In genomic region chr17:59439261-59439660, GRCh38 we compare ENCODE assay signal across 12 cellular contexts.
DNase-seq lines count a peak whose midpoint lies in the region; ATAC-seq and TF ChIP-seq lines count a peak whose summit lies in the region.
"Had no signal": no experiment of that assay in that cellular context is flagged by ENCODE, and none has a peak within 500 bp of the region (broad histone marks: within the 10 kb centered on the region; RNA-seq: fewer than 3 reads in every experiment).

No MANE protein-coding gene starts in this region.

- 91 to 94% methylated on average over 3 of the region's 4 CpGs for WGBS in endodermal cell (ENCODE audit: insufficient coverage in 1 of 2, insufficient read length in 1 of 2), 2 experiments

- peaks cover 3% of the 10 kb centered on the region for H3K27me3 Mint-ChIP-seq in activated CD4-positive, alpha-beta T cell treated with anti-CD3 and anti-CD28 coated beads for 36 hours
- peaks cover under 1% of the 10 kb centered on the region for H3K27me3 Mint-ChIP-seq in activated CD4-positive, alpha-beta T cell treated with anti-CD3 and anti-CD28 coated beads, Interleukin-2, amount 10 ng/mL, durations not matched to agents 7 days and 5 days
- peaks cover 8% of the 10 kb centered on the region for H3K27me3 Mint-ChIP-seq in endodermal cell (ENCODE audit: insufficient read depth)
- H3K27me3 Mint-ChIP-seq in CD8-positive, alpha-beta memory T cell, result peaks cover 0 to 11% of the 10 kb centered on the region in 2 donors
- H3K27me3 Mint-ChIP-seq: naive thymus-derived CD8-positive, alpha-beta T cell had no signal

- H3K9ac ChIP-seq in OCI-LY3 (ENCODE audit: low read length), result no peak overlapping the region
- no peak overlapping the region for H3K9ac ChIP-seq in endodermal cell (ENCODE audit: extremely low read depth, low read length, poor library complexity, severe bottlenecking)

- H3K36me3 ChIP-seq in OCI-LY3 (replicated peaks; ENCODE audit: low read depth, low read length), result no peaks in the 10 kb centered on the region
- no peaks in the 10 kb centered on the region for H3K36me3 ChIP-seq in endodermal cell (ENCODE audit: control insufficient read depth, insufficient read depth, low read length)
- no peaks in the 10 kb centered on the region for H3K36me3 ChIP-seq in gastrocnemius medialis
- no peaks in the 10 kb centered on the region for H3K36me3 ChIP-seq in CD8-positive, alpha-beta memory T cell (ENCODE audit: insufficient read depth, low read length)

- H3K79me2 ChIP-seq in OCI-LY3 (ENCODE audit: low read length), result no peaks in the 10 kb centered on the region

- no peak for TF ChIP-seq POLR2A in gastrocnemius medialis (IDR thresholded peaks at IDR 0.05)

- peak; percentile 29 for DNase-seq in activated CD4-positive, alpha-beta T cell treated with anti-CD3 and anti-CD28 coated beads for 36 hours
- DNase-seq in activated CD4-positive, alpha-beta T cell treated with anti-CD3 and anti-CD28 coated beads, Interleukin-2, amount 10 ng/mL, durations not matched to agents 7 days and 5 days, result no peak
- DNase-seq in endodermal cell (peak; percentile 71), gastrocnemius medialis (no peak)
- DNase-seq in CD8-positive, alpha-beta memory T cell, result no peak
- DNase-seq in activated naive CD4-positive, alpha-beta T cell treated with anti-CD3 and anti-CD28 coated beads, Interleukin-2, amount 50 U/mL, for 16 hours, result no peak
- DNase-seq: DMS153; naive thymus-derived CD8-positive, alpha-beta T cell; NCI-H1694 treated with DMSO at 0.1 percent for 48 hours; OCI-M1 had no signal

- in situ Hi-C loops in gastrocnemius medialis (cut with MboI; ENCODE audit: low sequenced_read_pairs in 4 of 4), result loop anchor here in 2 of 4 donors (5.0 kb wide), 1 partner anchor 127 kb away; no protein-coding TSS in a partner anchor

- no peak overlapping the region for H2AFZ ChIP-seq in OCI-LY3 (ENCODE audit: low read depth, low read length)

- H3K9me3 Mint-ChIP-seq in activated CD4-positive, alpha-beta T cell treated with anti-CD3 and anti-CD28 coated beads for 36 hours (ENCODE audit: low read depth), result no peaks in the 10 kb centered on the region
- no peaks in the 10 kb centered on the region for H3K9me3 Mint-ChIP-seq in activated CD4-positive, alpha-beta T cell treated with anti-CD3 and anti-CD28 coated beads, Interleukin-2, amount 10 ng/mL, durations not matched to agents 7 days and 5 days
- no peaks in the 10 kb centered on the region for H3K9me3 Mint-ChIP-seq in endodermal cell
- H3K9me3 Mint-ChIP-seq in CD8-positive, alpha-beta memory T cell, result no peaks in the 10 kb centered on the region
- H3K9me3 Mint-ChIP-seq: naive thymus-derived CD8-positive, alpha-beta T cell had no signal

- CTCF ChIA-PET in activated CD4-positive, alpha-beta T cell treated with anti-CD3 and anti-CD28 coated beads for 36 hours (lab: Charles Lee), result interaction anchor here (1.0 to 8.4 kb wide), 12 partner anchors 9 to 124 kb away, joined by 3 to 191 read pairs (median 6); no protein-coding TSS in a partner anchor
- CTCF ChIA-PET in activated CD4-positive, alpha-beta T cell treated with anti-CD3 and anti-CD28 coated beads, Interleukin-2, amount 10 ng/mL, durations not matched to agents 7 days and 5 days (lab: Charles Lee), result interaction anchor here (0.7 to 6.3 kb wide), 10 partner anchors 10 to 348 kb away, joined by 3 to 59 read pairs (median 8); partner anchors contain the start of gene YPEL2
- CTCF ChIA-PET in CD8-positive, alpha-beta memory T cell (lab: Charles Lee), result interaction anchor here (0.7 to 11.9 kb wide), 7 partner anchors 12 to 324 kb away, joined by 3 to 175 read pairs (median 3); partner anchors contain the start of gene YPEL2

- POLR2A ChIA-PET in activated CD4-positive, alpha-beta T cell treated with anti-CD3 and anti-CD28 coated beads for 36 hours (lab: Charles Lee), result no interaction called here
- POLR2A ChIA-PET in activated CD4-positive, alpha-beta T cell treated with anti-CD3 and anti-CD28 coated beads, Interleukin-2, amount 10 ng/mL, durations not matched to agents 7 days and 5 days (lab: Charles Lee), result interaction anchor here (0.6 to 1.2 kb wide), 2 partner anchors 109 to 133 kb away, joined by 3 to 4 read pairs; no protein-coding TSS in a partner anchor
- POLR2A ChIA-PET in CD8-positive, alpha-beta memory T cell (lab: Charles Lee), result no interaction called here

- peak overlapping the region; percentile 82 for H3K27ac Mint-ChIP-seq in activated CD4-positive, alpha-beta T cell treated with anti-CD3 and anti-CD28 coated beads for 36 hours
- H3K27ac Mint-ChIP-seq in activated CD4-positive, alpha-beta T cell treated with anti-CD3 and anti-CD28 coated beads, Interleukin-2, amount 10 ng/mL, durations not matched to agents 7 days and 5 days, result no peak overlapping the region
- H3K27ac Mint-ChIP-seq in endodermal cell, result no peak overlapping the region
- H3K27ac Mint-ChIP-seq in CD8-positive, alpha-beta memory T cell, result no peak overlapping the region

- peaks cover 69% of the 10 kb centered on the region for H3K4me1 Mint-ChIP-seq in activated CD4-positive, alpha-beta T cell treated with anti-CD3 and anti-CD28 coated beads for 36 hours
- H3K4me1 Mint-ChIP-seq in activated CD4-positive, alpha-beta T cell treated with anti-CD3 and anti-CD28 coated beads, Interleukin-2, amount 10 ng/mL, durations not matched to agents 7 days and 5 days, result peaks cover 60% of the 10 kb centered on the region
- peaks cover 35% of the 10 kb centered on the region for H3K4me1 Mint-ChIP-seq in endodermal cell
- H3K4me1 Mint-ChIP-seq in CD8-positive, alpha-beta memory T cell, result peaks cover 5 to 20% (median 17%) of the 10 kb centered on the region in 3 donors

- H3K4me3 Mint-ChIP-seq in activated CD4-positive, alpha-beta T cell treated with anti-CD3 and anti-CD28 coated beads for 36 hours, result no peak overlapping the region
- H3K4me3 Mint-ChIP-seq in activated CD4-positive, alpha-beta T cell treated with anti-CD3 and anti-CD28 coated beads, Interleukin-2, amount 10 ng/mL, durations not matched to agents 7 days and 5 days, result no peak overlapping the region
- H3K4me3 Mint-ChIP-seq in endodermal cell, result no peak overlapping the region
- H3K4me3 Mint-ChIP-seq in CD8-positive, alpha-beta memory T cell, result no peak overlapping the region
- H3K4me3 Mint-ChIP-seq: naive thymus-derived CD8-positive, alpha-beta T cell had no signal

- peak overlapping the region; percentile 42; the same call in 1 of the 2 replicates for H3K27ac ChIP-seq in OCI-LY3 (ENCODE audit: low read length)
- H3K27ac ChIP-seq in endodermal cell (ENCODE audit: low read depth, low read length), result no peak overlapping the region
- peak overlapping the region in 3 of 4 donors; percentile 64 to 72 (median 71) for H3K27ac ChIP-seq in gastrocnemius medialis
- no peak overlapping the region for H3K27ac ChIP-seq in CD8-positive, alpha-beta memory T cell (ENCODE audit: low read depth, low read length)

- H3K4me3 ChIP-seq in OCI-LY3 (ENCODE audit: low read length) (no peak overlapping the region; the same call in 1 of the 2 replicates), endodermal cell (ENCODE audit: low read length) (no peak overlapping the region), gastrocnemius medialis (no peak overlapping the region)
- H3K4me3 ChIP-seq in CD8-positive, alpha-beta memory T cell (ENCODE audit: low read length), result no peak overlapping the region

- TF ChIP-seq CTCF in OCI-LY3 (IDR thresholded peaks at IDR 0.05; ENCODE audit: low read depth, low read length) (no peak), endodermal cell (conservative IDR thresholded peaks at IDR 0.05) (no peak), gastrocnemius medialis (IDR thresholded peaks at IDR 0.05 in 4 of 5, conservative IDR thresholded peaks at IDR 0.05 in 1 of 5) (no peak)

- intact Hi-C loops in activated CD4-positive, alpha-beta T cell treated with anti-CD3 and anti-CD28 coated beads for 36 hours (cut with DNase I, micrococcal nuclease), result no loop called here
- intact Hi-C loops in gastrocnemius medialis (cut with DNase I; ENCODE audit: low total_unique reads), result loop anchor here (5.0 kb wide), 1 partner anchor 217 kb away; the partner anchor contains the start of gene GDPD1

- H3K4me2 ChIP-seq in OCI-LY3 (ENCODE audit: low read length), result peak overlapping the region; percentile 72

- H3K4me1 ChIP-seq in OCI-LY3 (ENCODE audit: low read length), result peaks cover 54% of the 10 kb centered on the region
- peaks cover 21% of the 10 kb centered on the region for H3K4me1 ChIP-seq in endodermal cell (ENCODE audit: control insufficient read depth, insufficient read depth, low read length)
- H3K4me1 ChIP-seq in gastrocnemius medialis, result peaks cover 22 to 43% of the 10 kb centered on the region in 2 donors
- peaks cover 19% of the 10 kb centered on the region for H3K4me1 ChIP-seq in CD8-positive, alpha-beta memory T cell (ENCODE audit: insufficient read depth, low read length)

- H3K9me3 ChIP-seq in OCI-LY3 (ENCODE audit: insufficient read depth, low read length) (no peaks in the 10 kb centered on the region), endodermal cell (ENCODE audit: control insufficient read depth, low read length) (no peaks in the 10 kb centered on the region), gastrocnemius medialis (no peaks in the 10 kb centered on the region)
- H3K9me3 ChIP-seq in CD8-positive, alpha-beta memory T cell (ENCODE audit: low read length), result no peaks in the 10 kb centered on the region

- no peaks in the 10 kb centered on the region for H4K20me1 ChIP-seq in OCI-LY3 (ENCODE audit: insufficient read depth, low read length)

- H3K36me3 Mint-ChIP-seq in activated CD4-positive, alpha-beta T cell treated with anti-CD3 and anti-CD28 coated beads for 36 hours (ENCODE audit: low read depth), result no peaks in the 10 kb centered on the region
- peaks cover 1% of the 10 kb centered on the region for H3K36me3 Mint-ChIP-seq in activated CD4-positive, alpha-beta T cell treated with anti-CD3 and anti-CD28 coated beads, Interleukin-2, amount 10 ng/mL, durations not matched to agents 7 days and 5 days (ENCODE audit: low read depth)
- H3K36me3 Mint-ChIP-seq in endodermal cell (ENCODE audit: low read depth), result no peaks in the 10 kb centered on the region
- H3K36me3 Mint-ChIP-seq in CD8-positive, alpha-beta memory T cell, result no peaks in the 10 kb centered on the region
- H3K36me3 Mint-ChIP-seq: naive thymus-derived CD8-positive, alpha-beta T cell had no signal

- H3K27me3 ChIP-seq in OCI-LY3 (ENCODE audit: low read depth, low read length), result peaks cover 9% of the 10 kb centered on the region
- H3K27me3 ChIP-seq in endodermal cell (ENCODE audit: control insufficient read depth, insufficient read depth, low read length, poor library complexity, severe bottlenecking), result no peaks in the 10 kb centered on the region
- no peaks in the 10 kb centered on the region for H3K27me3 ChIP-seq in gastrocnemius medialis
- no peaks in the 10 kb centered on the region for H3K27me3 ChIP-seq in CD8-positive, alpha-beta memory T cell (ENCODE audit: insufficient read depth, low read length, poor library complexity, severe bottlenecking)

- ATAC-seq in activated CD4-positive, alpha-beta T cell treated with anti-CD3 and anti-CD28 coated beads for 36 hours, result no peak
- no peak for ATAC-seq in gastrocnemius medialis
- ATAC-seq in GM21367 (IDR thresholded peaks at IDR 0.05; ENCODE audit: unreplicated experiment), result no peak
- ATAC-seq: naive thymus-derived CD8-positive, alpha-beta T cell had no signal

Comparison
In these comparisons a context has a peak if more than half of its experiments do, and no peak if none do; other contexts are left out.
1. DNase-seq: peak in activated CD4-positive, alpha-beta T cell treated with anti-CD3 and anti-CD28 coated beads for 36 hours (single experiment) and endodermal cell (single experiment); none in activated CD4-positive, alpha-beta T cell treated with anti-CD3 and anti-CD28 coated beads, Interleukin-2, amount 10 ng/mL, durations not matched to agents 7 days and 5 days (single experiment), gastrocnemius medialis (0 of 2), CD8-positive, alpha-beta memory T cell (0 of 5) and activated naive CD4-positive, alpha-beta T cell treated with anti-CD3 and anti-CD28 coated beads, Interleukin-2, amount 50 U/mL, for 16 hours (single experiment).
2. H3K27ac ChIP-seq: peak in OCI-LY3 (single experiment) and gastrocnemius medialis (3 of 4); none in endodermal cell (single experiment) and CD8-positive, alpha-beta memory T cell (single experiment).